ENCODE assay signal across 21 cellular contexts in genomic region chr9:33934188-33934878, GRCh38.
DNase-seq lines count a peak whose midpoint lies in the region; ATAC-seq and TF ChIP-seq lines count a peak whose summit lies in the region.
"Had no signal": no experiment of that assay in that cellular context is flagged by ENCODE, and none has a peak within 500 bp of the region (broad histone marks: within the 10 kb centered on the region; RNA-seq: fewer than 3 reads in every experiment).

No MANE protein-coding gene starts in this region.

- H3K4me1 Mint-ChIP-seq in T-helper 2 cell treated with Interferon-gamma antibody and Interleukin-4, amounts not matched to agents 5 μg/mL and 100 μg/mL, for 36 hours (ENCODE audit: low read depth): no peaks in the 10 kb centered on the region
- H3K4me1 Mint-ChIP-seq in Caco-2 (ENCODE audit: low read depth, unreplicated experiment) (no peaks in the 10 kb centered on the region), WTC11 (peaks cover 22% of the 10 kb centered on the region)

- TF ChIP-seq CTCF in Caco-2 (IDR thresholded peaks at IDR 0.05; ENCODE audit: insufficient read depth in 1 of 2, low read depth in 1 of 2, low read length in 1 of 2, severe bottlenecking in 1 of 2, unreplicated experiment in 1 of 2) (no peak), WTC11 (IDR thresholded peaks at IDR 0.05) (no peak)

- H3K27me3 Mint-ChIP-seq in T-helper 2 cell treated with Interferon-gamma antibody and Interleukin-4, amounts not matched to agents 5 μg/mL and 100 μg/mL, for 36 hours (ENCODE audit: low read depth): no peaks in the 10 kb centered on the region
- H3K27me3 Mint-ChIP-seq in Caco-2 (ENCODE audit: insufficient read depth, unreplicated experiment): no peaks in the 10 kb centered on the region
- no peaks in the 10 kb centered on the region for H3K27me3 Mint-ChIP-seq in WTC11 (ENCODE audit: low read depth)

- H3K27me3 ChIP-seq in Caco-2 (replicated peaks; ENCODE audit: control insufficient read depth, insufficient read depth, low read length) (no peaks in the 10 kb centered on the region), iPS-20b (ENCODE audit: insufficient read depth, low read length) (no peaks in the 10 kb centered on the region)
- H3K27me3 ChIP-seq: SJSA1 had no signal

- H3K4me1 ChIP-seq in Caco-2 (peaks cover 5% of the 10 kb centered on the region; the same call in 1 of the 2 replicates), iPS-20b (ENCODE audit: insufficient read depth, low read length) (peaks cover 13% of the 10 kb centered on the region)
- H3K4me1 ChIP-seq: SJSA1 had no signal

- H3K36me3 ChIP-seq in Caco-2 (ENCODE audit: control insufficient read depth, insufficient read depth, low read length) (peaks cover 4% of the 10 kb centered on the region; the same call in 1 of the 2 replicates), iPS-20b (ENCODE audit: insufficient read depth, low read depth, low read length) (peaks cover 91% of the 10 kb centered on the region)

- POLR2A ChIA-PET in Caco-2 (lab: Charles Lee): no interaction called here
- POLR2A ChIA-PET in WTC11 (lab: Charles Lee): no interaction called here

- TSS peak; percentile 8 for BruUV-seq in Caco-2 (replicated peaks; lab: Mats Ljungman, UMichigan)

- H3K4me3 ChIP-seq in Caco-2 (ENCODE audit: low read depth, low read length): no peak overlapping the region
- H3K4me3 ChIP-seq in iPS-20b (ENCODE audit: low read length): no peak overlapping the region
- H3K4me3 ChIP-seq: K562, PC-9, SJSA1 had no signal

- H3K27ac ChIP-seq in iPS-20b (ENCODE audit: low read length): no peak overlapping the region
- H3K27ac ChIP-seq: 22Rv1, C4-2B, PC-9, SJSA1 had no signal

- intact Hi-C loops in Caco-2 (cut with micrococcal nuclease; ENCODE audit: unreplicated experiment): no loop called here

- H3K9ac ChIP-seq in iPS-20b (ENCODE audit: low read depth, low read length): 0 out of 2 replicates have a peak overlapping the region, but pooled peaks have one; percentile 33

- H3K9me3 ChIP-seq in Caco-2: no peaks in the 10 kb centered on the region
- no peaks in the 10 kb centered on the region for H3K9me3 ChIP-seq in iPS-20b (ENCODE audit: insufficient read depth, low read depth, low read length)
- H3K9me3 ChIP-seq: SJSA1 had no signal

- H3K4me3 Mint-ChIP-seq in T-helper 2 cell treated with Interferon-gamma antibody and Interleukin-4, amounts not matched to agents 5 μg/mL and 100 μg/mL, for 36 hours: no peak overlapping the region
- H3K4me3 Mint-ChIP-seq in Caco-2 (ENCODE audit: unreplicated experiment): no peak overlapping the region
- 0 out of 2 replicates have a peak overlapping the region, but pooled peaks have one; percentile 0 for H3K4me3 Mint-ChIP-seq in WTC11

- no peaks in the 10 kb centered on the region for H3K9me3 Mint-ChIP-seq in T-helper 2 cell treated with Interferon-gamma antibody and Interleukin-4, amounts not matched to agents 5 μg/mL and 100 μg/mL, for 36 hours
- H3K9me3 Mint-ChIP-seq in Caco-2 (ENCODE audit: unreplicated experiment): no peaks in the 10 kb centered on the region
- no peaks in the 10 kb centered on the region for H3K9me3 Mint-ChIP-seq in WTC11

- H3K36me3 Mint-ChIP-seq in T-helper 2 cell treated with Interferon-gamma antibody and Interleukin-4, amounts not matched to agents 5 μg/mL and 100 μg/mL, for 36 hours (ENCODE audit: low read depth): peaks cover 56% of the 10 kb centered on the region
- H3K36me3 Mint-ChIP-seq in Caco-2 (ENCODE audit: insufficient read depth, unreplicated experiment): peaks cover 92% of the 10 kb centered on the region
- peaks cover 72% of the 10 kb centered on the region for H3K36me3 Mint-ChIP-seq in WTC11

- peak overlapping the region; percentile 23 for H3K27ac Mint-ChIP-seq in T-helper 2 cell treated with Interferon-gamma antibody and Interleukin-4, amounts not matched to agents 5 μg/mL and 100 μg/mL, for 36 hours
- H3K27ac Mint-ChIP-seq in Caco-2 (ENCODE audit: unreplicated experiment): no peak overlapping the region
- peak overlapping the region; percentile 60 for H3K27ac Mint-ChIP-seq in WTC11

- CTCF ChIA-PET in Caco-2 (lab: Charles Lee) (no interaction called here), WTC11 (lab: Charles Lee) (interaction anchor here (1.3 to 3.5 kb wide), 5 partner anchors 9 to 196 kb away, joined by 3 to 23 read pairs (median 4); partner anchors contain the start of gene PRSS3)

- no peak for DNase-seq in T-helper 2 cell treated with Interferon-gamma antibody and Interleukin-4, amounts not matched to agents 5 μg/mL and 100 μg/mL, for 36 hours (ENCODE audit: low spot score)
- DNase-seq in T-helper 2 cell: no peak
- no peak for DNase-seq in Caco-2
- DNase-seq in WTC11 (ENCODE audit: low spot score): no peak
- no peak for DNase-seq in NCI-H1048 (lab: John Stamatoyannopoulos, UW)
- DNase-seq in NCI-H524 (lab: John Stamatoyannopoulos, UW): no peak
- DNase-seq in SKM-1 treated with dmso at 0.1 percent for 144 hours (lab: John Stamatoyannopoulos, UW; ENCODE audit: unreplicated experiment): no peak
- DNase-seq: AML-193, DMS79 treated with DMSO at 0.1 percent for 48 hours, H7, NCI-H1105 treated with DMSO at 0.1 percent for 48 hours, NCI-H1694 treated with DMSO at 0.1 percent for 48 hours, NCI-H2107, NCI-H510A, NCI-H82, PC-9 had no signal

- peak; percentile 61 for ATAC-seq in WTC11
- ATAC-seq: K562 had no signal

TF ChIP-seq in WTC11, 78 proteins besides CTCF, POLR2A, EP300 and RAD21 (continues in another document):
- no peak for TF ChIP-seq MXD4 (CRISPR knock-in tag; IDR thresholded peaks at IDR 0.05; ENCODE audit: borderline replicate concordance)
- TF ChIP-seq MAX (CRISPR knock-in tag; IDR thresholded peaks at IDR 0.05): no peak
- TF ChIP-seq EMX1 (CRISPR knock-in tag; IDR thresholded peaks at IDR 0.05): no peak
- no peak for TF ChIP-seq RORB (CRISPR knock-in tag; IDR thresholded peaks at IDR 0.05)
- no peak for TF ChIP-seq CDX4 (CRISPR knock-in tag; IDR thresholded peaks at IDR 0.05; ENCODE audit: borderline replicate concordance)
- no peak for TF ChIP-seq JAZF1 (CRISPR knock-in tag; IDR thresholded peaks at IDR 0.05)
- no peak for TF ChIP-seq GRHL2 (CRISPR knock-in tag; IDR thresholded peaks at IDR 0.05; ENCODE audit: insufficient replicate concordance, severe bottlenecking)
- TF ChIP-seq HMGXB4 (CRISPR knock-in tag; IDR thresholded peaks at IDR 0.05): no peak
- TF ChIP-seq ESRRA (CRISPR knock-in tag; IDR thresholded peaks at IDR 0.05; ENCODE audit: borderline replicate concordance): no peak
- no peak for TF ChIP-seq E2F4 (CRISPR knock-in tag; IDR thresholded peaks at IDR 0.05; ENCODE audit: borderline replicate concordance, low read depth)
- no peak for TF ChIP-seq IRF1 (CRISPR knock-in tag; IDR thresholded peaks at IDR 0.05)
- TF ChIP-seq E2F5 (CRISPR knock-in tag; IDR thresholded peaks at IDR 0.05): no peak
- no peak for TF ChIP-seq NR3C1 (CRISPR knock-in tag; conservative IDR thresholded peaks at IDR 0.05; ENCODE audit: low read depth)
- no peak for TF ChIP-seq ELF4 (CRISPR knock-in tag; IDR thresholded peaks at IDR 0.05; ENCODE audit: low read depth)
- no peak for TF ChIP-seq ZNF263 (CRISPR knock-in tag; IDR thresholded peaks at IDR 0.05; ENCODE audit: low read depth)
